In genomic region chr1:246350745-246351144, GRCh38 we compare ENCODE assay signal across 29 cellular contexts.
"Had no signal": no experiment of that assay in that cellular context is flagged by ENCODE, and none has a peak within 500 bp of the region (broad histone marks: within the 10 kb centered on the region; RNA-seq: fewer than 3 reads in every experiment).

No MANE protein-coding gene starts in this region.

- H3K36me3 ChIP-seq: SJCRH30 had no signal

- ATAC-seq: activated CD8-positive, alpha-beta memory T cell treated with anti-CD3 and anti-CD28 coated beads, Interleukin-2, amount 10 ng/mL, durations not matched to agents 7 days and 5 days; activated T-cell treated with anti-CD3 and anti-CD28 coated beads, Interleukin-2, amount 50 U/mL, for 72 hours; activated T-helper 17 cell treated with anti-CD3 and anti-CD28 coated beads, Interleukin-2, amount 50 U/mL, for 72 hours; PC-3 had no signal

- H3K9me3 ChIP-seq: ascending aorta, SJCRH30 had no signal

- DNase-seq: activated CD4-positive, alpha-beta memory T cell treated with anti-CD3 and anti-CD28 coated beads, Interleukin-2, amount 10 ng/mL, durations not matched to agents 7 days and 5 days; activated CD4-positive, alpha-beta T cell treated with anti-CD3 and anti-CD28 coated beads for 1 hour; activated CD4-positive, alpha-beta T cell treated with anti-CD3 and anti-CD28 coated beads for 48 hours; activated CD4-positive, CD25-positive, alpha-beta regulatory T cell; activated CD8-positive, alpha-beta memory T cell treated with anti-CD3 and anti-CD28 coated beads for 24 hours; activated CD8-positive, alpha-beta memory T cell treated with anti-CD3 and anti-CD28 coated beads, Interleukin-2, amount 10 ng/mL, durations not matched to agents 7 days and 5 days; activated CD8-positive, alpha-beta memory T cell treated with anti-CD3 and anti-CD28 coated beads, Interleukin-2, amount 50 U/mL, for 48 hours; activated effector memory CD4-positive, alpha-beta T cell treated with anti-CD3 and anti-CD28 coated beads, Interleukin-2, amount 50 U/mL, for 16 hours; activated naive CD4-positive, alpha-beta T cell; activated naive CD4-positive, alpha-beta T cell treated with anti-CD3 and anti-CD28 coated beads, Interleukin-2, amount 50 U/mL, for 16 hours; activated naive CD8-positive, alpha-beta T cell treated with anti-CD3 and anti-CD28 coated beads for 36 hours; activated T-cell treated with anti-CD3 and anti-CD28 coated beads, Interleukin-2, amount 50 U/mL, for 72 hours; amygdala; Karpas-422; NCI-H1105; NCI-H1417 treated with DMSO at 0.1 percent for 48 hours; NCI-H1694 treated with DMSO at 0.1 percent for 48 hours; NCI-H2029; NCI-H345; NCI-H524 treated with DMSO at 0.1 percent for 48 hours; PC-3; SHP77; SJCRH30; T1000 had no signal

- H3K27ac ChIP-seq: ascending aorta, RWPE1, SJCRH30, SK-N-MC had no signal

- H3K4me1 ChIP-seq: ascending aorta, SJCRH30 had no signal

- H3K4me3 ChIP-seq: ascending aorta, SJCRH30, SK-N-MC had no signal

- FAIRE-seq: RCC 7860 had no signal

- H3K27me3 ChIP-seq: ascending aorta, SJCRH30 had no signal
